ENCODE assay signal across 9 cellular contexts in genomic region chr6:150159757-150160156, GRCh38. TPM values are rescaled to one million over a fixed set of nuclear protein-coding genes. Genes with fewer than 3 reads are reported as not detected.
"Had no signal": no experiment of that assay in that cellular context is flagged by ENCODE, and none has a peak within 500 bp of the region (broad histone marks: within the 10 kb centered on the region; RNA-seq: fewer than 3 reads in every experiment).

No MANE protein-coding gene starts in this region.

- H3K4me3 ChIP-seq: GM12878 had no signal

- DNase-seq: GDM1, GF-D8 had no signal

- ATAC-seq: GM12878 had no signal

- FAIRE-seq: G401.6, GM12878, GM12891, GM12892, GM18507, GM19239 had no signal

RNA-seq across cellular contexts. Expression of gene PPP1R14C, which starts 16.9 kb away (rescaled TPM):
- total RNA-seq: G401, GM12878 had no signal
